Comparison of ENCODE assay signal across 1 cellular context in genomic region chr5:172878585-172879433, GRCh38.
TF ChIP-seq lines count a peak whose summit lies in the region.

No MANE protein-coding gene starts in this region.

TF ChIP-seq in GM23338, 12 proteins besides CTCF, POLR2A, EP300 and RAD21 (continued from another document):
- TF ChIP-seq ZNF462 (CRISPR knock-in tag; IDR thresholded peaks at IDR 0.05): no peak
- TF ChIP-seq NANOG (IDR thresholded peaks at IDR 0.05; ENCODE audit: borderline replicate concordance): no peak
